In the genomic region with DNA sequence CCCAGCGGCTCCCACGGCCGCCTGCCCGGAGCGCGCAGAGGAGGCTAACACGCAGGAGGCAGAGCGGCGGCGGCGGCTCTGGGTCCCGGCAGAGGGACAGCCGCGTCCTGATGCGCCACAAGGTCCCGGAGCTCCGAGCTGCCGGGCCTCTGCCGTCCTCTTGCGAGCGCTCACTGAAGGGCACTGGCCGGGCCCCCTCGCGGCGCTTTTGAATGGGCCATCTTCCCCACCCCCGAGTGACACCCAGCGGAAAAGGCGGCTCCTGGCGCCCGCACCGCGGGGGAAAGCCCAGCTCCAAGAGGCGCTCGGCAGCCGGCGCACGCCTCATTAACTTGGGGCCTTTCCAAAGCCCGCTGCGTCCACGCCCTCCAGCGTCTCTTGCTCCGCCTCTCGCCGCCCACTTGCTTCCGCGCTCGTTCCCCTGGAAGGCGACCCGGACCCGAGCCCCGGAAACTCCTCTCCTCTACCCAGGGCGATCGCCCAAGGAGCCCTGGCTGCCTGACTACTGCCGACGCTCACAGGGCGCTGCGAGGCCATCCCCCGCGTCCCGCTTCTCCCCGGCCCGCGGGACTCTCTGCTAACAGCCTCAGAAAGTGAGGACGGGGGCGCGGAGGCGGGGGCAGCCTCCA, we compare ENCODE assay signal across 8 cellular contexts. TPM values are rescaled to one million over a fixed set of nuclear protein-coding genes. Genes with fewer than 3 reads are reported as not detected.
DNase-seq lines count a peak whose midpoint lies in the region; FAIRE-seq and TF ChIP-seq lines count a peak whose summit lies in the region.

TSS of gene PHLDA1 (minus strand) at position 363 of the 629 bp plus-strand sequence.

- peak; percentile 94 for FAIRE-seq in G401.6 (lab: Jason Lieb, UNC)

- no peak within 1 kb of the TSS for H2BK15ac ChIP-seq in H9 (ENCODE audit: low read depth, low read length)

- H3K79me2 ChIP-seq in H9 (ENCODE audit: insufficient read depth, low read length) = peaks cover 11% of the 10 kb centered on the region; the same call in 1 of the 2 replicates

- DNase-seq in H9 (peak; percentile 96), M059J (ENCODE audit: low read depth) (peak; percentile 96), SHP77 treated with DMSO at 0.1 percent for 48 hours (lab: John Stamatoyannopoulos, UW) (peak; percentile 94), fibroblast of the conjunctiva (ENCODE audit: low read depth) (peak; percentile 97), neural crest cell (ENCODE audit: low read depth, low spot score) (peak; percentile 92)
- peak; percentile 98 for DNase-seq in activated effector memory CD4-positive, alpha-beta T cell treated with anti-CD3 and anti-CD28 coated beads, Interleukin-2, amount 50 U/mL, for 16 hours

- H3K9ac ChIP-seq in H9 (ENCODE audit: extremely low read depth, insufficient read length, low read length) = peak within 1 kb of the TSS; percentile 83
- peak within 1 kb of the TSS; percentile 88 to 91 for H3K9ac ChIP-seq in stomach smooth muscle (ENCODE audit: low read length in 2 of 2)

- no peaks in the 10 kb centered on the region for H3K27me3 ChIP-seq in H9 (ENCODE audit: insufficient read depth, low read length)
- H3K27me3 ChIP-seq in stomach smooth muscle (ENCODE audit: control insufficient read depth in 1 of 2, insufficient read depth in 2 of 2, low read length in 2 of 2) = no peaks in the 10 kb centered on the region

- H2BK120ac ChIP-seq in H9 (ENCODE audit: low read depth, low read length, poor library complexity, severe bottlenecking) = no peak within 1 kb of the TSS

- H3K14ac ChIP-seq in H9 (ENCODE audit: insufficient read depth, low read length) = peak within 1 kb of the TSS; percentile 88

- TF ChIP-seq CTCF in H9 (conservative IDR thresholded peaks at IDR 0.05) (peak; percentile 68), neural crest cell (conservative IDR thresholded peaks at IDR 0.05) (peak; percentile 70)

- no peak within 1 kb of the TSS for H2BK20ac ChIP-seq in H9 (ENCODE audit: low read depth, low read length, poor library complexity, severe bottlenecking)

- H2AFZ ChIP-seq in H9 (ENCODE audit: low read length) = no peak within 1 kb of the TSS

- no peak within 1 kb of the TSS for H3K4ac ChIP-seq in H9 (ENCODE audit: low read depth, low read length)

- peak within 1 kb of the TSS; percentile 74 for H3K18ac ChIP-seq in H9 (ENCODE audit: insufficient read length, low read depth, low read length)

- H4K8ac ChIP-seq in H9 (replicated peaks; ENCODE audit: insufficient read length, low read depth, low read length) = no peak within 1 kb of the TSS

- no peak within 1 kb of the TSS for H3K23ac ChIP-seq in H9 (ENCODE audit: insufficient read length, low read depth, low read length)

- no peaks in the 10 kb centered on the region for H4K20me1 ChIP-seq in H9 (ENCODE audit: control insufficient read depth, insufficient read depth, insufficient read length)

- H3K4me3 Mint-ChIP-seq in H9 = peak within 1 kb of the TSS; percentile 98 to 99
- H3K4me3 Mint-ChIP-seq in neural crest cell = peak within 1 kb of the TSS; percentile 96

- H3K27ac ChIP-seq in H9 (ENCODE audit: insufficient read length, low read depth, low read length) = peak within 1 kb of the TSS; percentile 87
- peak within 1 kb of the TSS; percentile 89 for H3K27ac ChIP-seq in stomach smooth muscle (ENCODE audit: low read length)

- H3K4me1 Mint-ChIP-seq in H9 (peaks cover 33% of the 10 kb centered on the region in 2 experiments), neural crest cell (peaks cover 52% of the 10 kb centered on the region)

- no peak within 1 kb of the TSS for H4K91ac ChIP-seq in H9 (ENCODE audit: insufficient read length, low read depth, low read length)

- H3K56ac ChIP-seq in H9 (ENCODE audit: insufficient read length, low read depth, low read length) = no peak within 1 kb of the TSS

- peak within 1 kb of the TSS; percentile 93 to 99 (median 99) for H3K27ac Mint-ChIP-seq in H9
- H3K27ac Mint-ChIP-seq in neural crest cell (ENCODE audit: unreplicated experiment) = peak within 1 kb of the TSS; percentile 97

- H3K36me3 ChIP-seq in stomach smooth muscle (ENCODE audit: control insufficient read depth in 2 of 2, insufficient read depth in 2 of 2, low read length in 2 of 2) = no peaks in the 10 kb centered on the region

- H3K79me1 ChIP-seq in H9 (ENCODE audit: insufficient read depth, low read depth, low read length, poor library complexity, severe bottlenecking) = no peaks in the 10 kb centered on the region

- H3K27me3 Mint-ChIP-seq in H9 (ENCODE audit: low read depth) = peaks cover 3% of the 10 kb centered on the region
- H3K27me3 Mint-ChIP-seq in neural crest cell (ENCODE audit: low read depth) = peaks cover 8% of the 10 kb centered on the region

- no peak within 1 kb of the TSS for H2AK5ac ChIP-seq in H9 (ENCODE audit: insufficient read length, low read length)

- H2BK5ac ChIP-seq in H9 (ENCODE audit: insufficient read length, low read length) = peak within 1 kb of the TSS; percentile 94

- H3T11ph ChIP-seq in H9 (ENCODE audit: low read length) = no peak within 1 kb of the TSS

- peak within 1 kb of the TSS; percentile 97 for H3K4me2 ChIP-seq in H9 (ENCODE audit: insufficient read depth, insufficient read length, low read length)

- H4K5ac ChIP-seq in H9 (ENCODE audit: insufficient read length, low read depth, low read length) = peak within 1 kb of the TSS; percentile 82

- peaks cover 9% of the 10 kb centered on the region for H3K23me2 ChIP-seq in H9 (ENCODE audit: insufficient read length, low read depth, low read length, poor library complexity, severe bottlenecking)

- H3K9me3 Mint-ChIP-seq in H9 (no peaks in the 10 kb centered on the region; a peak in 1 of 5 replicates), neural crest cell (no peaks in the 10 kb centered on the region)

- H2BK12ac ChIP-seq in H9 (ENCODE audit: insufficient read length, low read depth, low read length) = no peak within 1 kb of the TSS

- H3K36me3 Mint-ChIP-seq in H9 (ENCODE audit: insufficient read depth in 1 of 3, low read depth in 3 of 3) (peaks cover 5 to 44% (median 32%) of the 10 kb centered on the region in 3 experiments; a peak in 4 of 7 replicates), neural crest cell (ENCODE audit: low read depth) (peaks cover 7% of the 10 kb centered on the region)

- peaks cover 8% of the 10 kb centered on the region; the same call in 1 of the 2 replicates for H3K4me1 ChIP-seq in H9 (ENCODE audit: insufficient read depth, low read length)
- H3K4me1 ChIP-seq in stomach smooth muscle (ENCODE audit: control insufficient read depth, insufficient read depth, low read length) = peaks cover 7% of the 10 kb centered on the region

- peak within 1 kb of the TSS; percentile 96 for H3K4me3 ChIP-seq in stomach smooth muscle (ENCODE audit: low read length in 2 of 2)

- WGBS in H9 (ENCODE audit: extremely low coverage, insufficient read length, low lambda C conversion rate) = no CpG with 5 or more reads among the region's 67 CpGs

- H3K9me3 ChIP-seq in H9 (ENCODE audit: control insufficient read depth, low read depth, low read length) = no peaks in the 10 kb centered on the region
- no peaks in the 10 kb centered on the region for H3K9me3 ChIP-seq in stomach smooth muscle (ENCODE audit: control insufficient read depth in 2 of 2, low read length in 2 of 2)

RNA-seq across cellular contexts. Expression of gene PHLDA1, which starts in this region (rescaled TPM):
- 106 TPM in 2 replicates for total RNA-seq in H9 (2021)
- total RNA-seq in M059J (2014; rRNA removed; shearing (Covaris generic)) = 65.4 and 101 TPM in 2 replicates
- total RNA-seq in neural crest cell = 29.3 and 30.9 TPM in 2 replicates

Comparison
In these comparisons a context has a peak if more than half of its experiments do, and no peak if none do; other contexts are left out.
1. Peak in every context shown above with its lines: DNase-seq, H3K4me3 ChIP-seq and H3K27ac ChIP-seq.